In the genomic region with DNA sequence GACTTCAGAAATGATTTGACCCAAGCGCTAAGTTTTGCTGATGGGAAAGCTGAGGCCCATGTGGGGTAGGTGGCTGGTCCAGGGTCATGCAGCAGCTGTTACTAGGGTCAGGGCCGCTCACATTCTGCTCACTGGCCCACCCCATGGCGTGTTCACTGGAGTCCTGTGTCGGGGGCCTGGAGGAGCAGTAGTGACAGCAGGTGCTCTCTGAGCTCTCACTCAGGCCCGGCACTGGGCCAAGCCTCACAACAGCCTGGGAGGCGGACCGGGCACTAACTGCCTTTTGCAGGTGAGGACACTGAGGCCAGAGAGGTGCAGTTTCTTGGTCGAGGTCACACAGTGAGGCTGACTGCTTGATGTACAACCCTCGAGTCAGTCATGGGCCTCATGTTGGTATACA, we compare ENCODE assay signal across 19 cellular contexts.
"Had no signal": no experiment of that assay in that cellular context is flagged by ENCODE, and none has a peak within 500 bp of the region (broad histone marks: within the 10 kb centered on the region; RNA-seq: fewer than 3 reads in every experiment).

No MANE protein-coding gene starts in this region.

- H3K27me3 Mint-ChIP-seq: activated CD4-positive, alpha-beta T cell treated with anti-CD3 and anti-CD28 coated beads, Interleukin-2, amount 10 ng/mL, durations not matched to agents 24 days and 14 days; activated naive CD4-positive, alpha-beta T cell treated with anti-CD3 and anti-CD28 coated beads, Interleukin-2, amount 50 U/mL, for 24 hours; memory B cell; naive thymus-derived CD8-positive, alpha-beta T cell had no signal

- ATAC-seq: activated CD8-positive, alpha-beta T cell treated with anti-CD3 and anti-CD28 coated beads for 36 hours; activated T-cell treated with anti-CD3 and anti-CD28 coated beads, Interleukin-2, amount 50 U/mL, for 4 hours; esophagus mucosa; gastrocnemius medialis; left ventricle myocardium superior; naive thymus-derived CD8-positive, alpha-beta T cell had no signal

- H3K4me2 ChIP-seq: SK-N-SH had no signal

- H3K36me3 ChIP-seq: ascending aorta, gastrocnemius medialis, transverse colon had no signal

- H3K4me1 ChIP-seq: ascending aorta, gastrocnemius medialis, parathyroid adenoma, transverse colon had no signal

- H3K9me3 ChIP-seq: ascending aorta, gastrocnemius medialis, SK-N-SH, transverse colon had no signal

- H3K9ac ChIP-seq: parathyroid adenoma, SK-N-SH had no signal

- DNase-seq: activated CD4-positive, alpha-beta T cell treated with anti-CD3 and anti-CD28 coated beads, Interleukin-2, amount 10 ng/mL, durations not matched to agents 24 days and 14 days; activated CD4-positive, CD25-positive, alpha-beta regulatory T cell; activated CD8-positive, alpha-beta T cell treated with anti-CD3 and anti-CD28 coated beads for 36 hours; activated gamma-delta T cell; activated T-cell treated with anti-CD3 and anti-CD28 coated beads, Interleukin-2, amount 50 U/mL, for 4 hours; effector CD4-positive, alpha-beta T cell; gastrocnemius medialis; left ventricle myocardium superior; SK-N-SH; stimulated activated CD4-positive, alpha-beta T cell treated with anti-CD3 and anti-CD28 coated beads, Interleukin-1b, Interleukin-23, amount 100 ng/mL, for 48 hours; stimulated activated CD8-positive, alpha-beta memory T cell treated with anti-CD3 and anti-CD28 coated beads, Interleukin-4, amount 100 ng/mL, for 48 hours; stimulated activated naive CD4-positive, alpha-beta T cell treated with Interleukin-2 at 50 U/mL for 16 hours; transverse colon had no signal

- H3K79me2 ChIP-seq: parathyroid adenoma had no signal

- H3K4me1 Mint-ChIP-seq: activated CD4-positive, alpha-beta T cell treated with anti-CD3 and anti-CD28 coated beads, Interleukin-2, amount 10 ng/mL, durations not matched to agents 24 days and 14 days; activated naive CD4-positive, alpha-beta T cell treated with anti-CD3 and anti-CD28 coated beads, Interleukin-2, amount 50 U/mL, for 24 hours; memory B cell; naive thymus-derived CD8-positive, alpha-beta T cell had no signal

- H3K36me3 Mint-ChIP-seq: memory B cell; naive thymus-derived CD8-positive, alpha-beta T cell had no signal

- H2AFZ ChIP-seq: parathyroid adenoma had no signal

- H3K27me3 ChIP-seq: ascending aorta, gastrocnemius medialis, transverse colon had no signal

- H3K4me3 Mint-ChIP-seq: activated CD4-positive, alpha-beta T cell treated with anti-CD3 and anti-CD28 coated beads, Interleukin-2, amount 10 ng/mL, durations not matched to agents 24 days and 14 days; activated CD8-positive, alpha-beta T cell treated with anti-CD3 and anti-CD28 coated beads for 36 hours; activated naive CD4-positive, alpha-beta T cell treated with anti-CD3 and anti-CD28 coated beads, Interleukin-2, amount 50 U/mL, for 24 hours; activated T-cell treated with anti-CD3 and anti-CD28 coated beads, Interleukin-2, amount 50 U/mL, for 4 hours; memory B cell; naive thymus-derived CD8-positive, alpha-beta T cell had no signal

- H3K27ac Mint-ChIP-seq: activated CD4-positive, alpha-beta T cell treated with anti-CD3 and anti-CD28 coated beads, Interleukin-2, amount 10 ng/mL, durations not matched to agents 24 days and 14 days; activated CD8-positive, alpha-beta T cell treated with anti-CD3 and anti-CD28 coated beads for 36 hours; activated naive CD4-positive, alpha-beta T cell treated with anti-CD3 and anti-CD28 coated beads, Interleukin-2, amount 50 U/mL, for 24 hours; memory B cell; naive thymus-derived CD8-positive, alpha-beta T cell had no signal

- H3K9me3 Mint-ChIP-seq: activated CD8-positive, alpha-beta T cell treated with anti-CD3 and anti-CD28 coated beads for 36 hours; activated naive CD4-positive, alpha-beta T cell treated with anti-CD3 and anti-CD28 coated beads, Interleukin-2, amount 50 U/mL, for 24 hours; activated T-cell treated with anti-CD3 and anti-CD28 coated beads, Interleukin-2, amount 50 U/mL, for 4 hours; memory B cell had no signal

- H3K27ac ChIP-seq: ascending aorta, gastrocnemius medialis, parathyroid adenoma, transverse colon had no signal

- H3K4me3 ChIP-seq: ascending aorta, gastrocnemius medialis, transverse colon had no signal
